4 cellular contexts compared by ENCODE assay signal in the genomic region with DNA sequence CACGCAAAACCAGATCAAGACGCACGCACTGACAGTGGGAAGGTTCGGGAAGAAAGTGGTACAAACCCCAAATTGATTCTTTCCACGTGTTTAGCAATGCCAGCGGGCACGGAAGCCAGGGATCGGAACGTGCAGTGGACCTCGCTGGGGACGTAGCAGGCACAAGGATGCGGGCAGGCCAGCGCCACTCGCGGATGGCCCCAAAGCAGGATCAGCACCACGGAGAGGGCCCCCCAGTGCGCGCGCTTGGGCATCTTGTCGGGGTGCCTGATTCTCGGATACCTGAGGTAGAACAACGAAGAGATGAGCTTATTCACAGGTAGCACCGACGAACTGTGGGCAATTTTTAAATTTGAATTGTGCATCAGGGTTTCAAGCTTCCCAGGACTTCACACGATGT. TPM values are rescaled to one million over a fixed set of nuclear protein-coding genes. Genes with fewer than 3 reads are reported as not detected.
"Had no signal": no experiment of that assay in that cellular context is flagged by ENCODE, and none has a peak within 500 bp of the region (broad histone marks: within the 10 kb centered on the region; RNA-seq: fewer than 3 reads in every experiment).

No MANE protein-coding gene starts in this region.

RNA-seq across cellular contexts. Expression of a gene that starts 2.9 kb away (rescaled TPM):
- total RNA-seq: activated CD4-positive, alpha-beta T cell treated with anti-CD3 and anti-CD28 coated beads for 36 hours; activated CD8-positive, alpha-beta memory T cell treated with anti-CD3 and anti-CD28 coated beads, Interleukin-2, amount 10 ng/mL, durations not matched to agents 7 days and 5 days; activated CD8-positive, alpha-beta T cell treated with anti-CD3 and anti-CD28 coated beads, Interleukin-2, amount 10 ng/mL, durations not matched to agents 7 days and 5 days; activated naive CD4-positive, alpha-beta T cell treated with anti-CD3 and anti-CD28 coated beads, Interleukin-2, amount 50 U/mL, for 72 hours had no signal
